In genomic region chr20:25032065-25032477, GRCh38 we compare ENCODE assay signal across 1 cellular context.
TF ChIP-seq lines count a peak whose summit lies in the region.

No MANE protein-coding gene starts in this region.

TF ChIP-seq in WTC11, 78 proteins besides CTCF, POLR2A, EP300 and RAD21 (continued from another document):
- TF ChIP-seq ZSCAN18 (CRISPR knock-in tag; IDR thresholded peaks at IDR 0.05) (no peak), USF1 (CRISPR knock-in tag; IDR thresholded peaks at IDR 0.05) (peak; percentile 71), HMGA2 (CRISPR knock-in tag; IDR thresholded peaks at IDR 0.05) (no peak), NFYB (CRISPR knock-in tag; conservative IDR thresholded peaks at IDR 0.05; ENCODE audit: low read depth) (peak; percentile 57), USF2 (CRISPR knock-in tag; IDR thresholded peaks at IDR 0.05) (peak; percentile 83), CBFB (CRISPR knock-in tag; IDR thresholded peaks at IDR 0.05; ENCODE audit: low read depth) (no peak), ZNF425 (CRISPR knock-in tag; conservative IDR thresholded peaks at IDR 0.05) (no peak), ZBTB43 (CRISPR knock-in tag; IDR thresholded peaks at IDR 0.05) (no peak), ATF3 (CRISPR knock-in tag; conservative IDR thresholded peaks at IDR 0.05) (no peak), NFATC4 (CRISPR knock-in tag; IDR thresholded peaks at IDR 0.05) (no peak), ATF6 (CRISPR knock-in tag; IDR thresholded peaks at IDR 0.05) (no peak), STAT6 (CRISPR knock-in tag; conservative IDR thresholded peaks at IDR 0.05; ENCODE audit: low read depth) (no peak), ZNF416 (CRISPR knock-in tag; IDR thresholded peaks at IDR 0.05) (no peak), CREM (CRISPR knock-in tag; IDR thresholded peaks at IDR 0.05) (no peak), ATF2 (CRISPR knock-in tag; IDR thresholded peaks at IDR 0.05; ENCODE audit: borderline replicate concordance, low read depth) (no peak), MAX (CRISPR knock-in tag; IDR thresholded peaks at IDR 0.05) (0 out of 2 replicates have a peak, but pooled peaks have one; percentile 31), MYBL2 (CRISPR knock-in tag; IDR thresholded peaks at IDR 0.05) (no peak)
